ENCODE assay signal across 17 cellular contexts in the genomic region with DNA sequence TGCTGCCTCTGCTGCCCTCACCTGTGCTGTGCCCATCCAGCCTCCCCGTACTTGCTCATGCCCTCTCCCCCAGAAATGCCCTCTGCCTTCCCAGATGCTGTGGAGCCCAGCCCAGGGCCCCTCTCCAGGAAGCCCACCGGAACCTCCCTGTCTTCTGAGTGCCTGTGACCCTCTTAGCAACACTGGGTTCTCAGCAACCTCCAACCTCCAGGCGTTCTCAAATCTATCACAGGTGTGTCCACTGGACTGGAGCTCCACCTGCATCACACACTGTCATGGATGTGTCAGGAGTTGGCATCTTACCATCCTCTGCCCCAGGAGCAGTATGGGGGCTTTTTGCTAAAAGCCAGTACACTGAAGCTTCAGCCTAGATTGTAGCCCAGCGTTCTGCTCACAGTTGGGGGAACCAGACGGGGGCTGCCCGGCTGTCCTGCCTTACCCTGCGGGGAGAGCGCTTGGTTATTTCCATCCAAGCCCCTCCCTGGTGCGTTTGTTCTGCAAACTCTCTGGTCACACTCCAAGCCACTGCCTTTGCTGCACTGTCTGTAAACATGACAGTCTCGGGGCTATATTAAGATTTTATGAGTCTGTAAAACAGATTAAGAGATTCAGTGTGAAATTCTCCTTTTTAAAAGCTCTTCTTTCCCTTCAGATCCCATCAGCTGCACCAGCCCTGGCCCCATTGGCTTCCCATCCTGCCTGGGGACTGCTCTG.
DNase-seq lines count a peak whose midpoint lies in the region; ATAC-seq, FAIRE-seq and TF ChIP-seq lines count a peak whose summit lies in the region.
"Had no signal": no experiment of that assay in that cellular context is flagged by ENCODE, and none has a peak within 500 bp of the region (broad histone marks: within the 10 kb centered on the region; RNA-seq: fewer than 3 reads in every experiment).

No MANE protein-coding gene starts in this region.

- H3K27ac Mint-ChIP-seq in natural killer cell treated with Interleukin-12 subunit alpha and Interleukin-12 subunit beta and Interleukin-15 and Interleukin-18, amount 100 ng/mL, for 72 hours = no peak overlapping the region
- H3K27ac Mint-ChIP-seq in natural killer cell = no peak overlapping the region
- H3K27ac Mint-ChIP-seq in activated CD4-positive, alpha-beta memory T cell treated with anti-CD3 and anti-CD28 coated beads, Interleukin-2, amount 10 ng/mL, durations not matched to agents 7 days and 5 days = no peak overlapping the region
- H3K27ac Mint-ChIP-seq: CD8-positive, alpha-beta memory T cell; IgD-negative memory B cell had no signal

- TF ChIP-seq EP300 in sigmoid colon (IDR thresholded peaks at IDR 0.05) = peak; percentile 63 to 86 (median 72)

- WGBS in sigmoid colon, 2 donors = 20 to 46% methylated on average over 10 of the region's 10 CpGs

- H3K27me3 ChIP-seq in sigmoid colon = no peaks in the 10 kb centered on the region
- H3K27me3 ChIP-seq: BLaER1 had no signal

- peaks cover 8 to 24% of the 10 kb centered on the region in 2 donors for H3K27me3 Mint-ChIP-seq in natural killer cell treated with Interleukin-12 subunit alpha and Interleukin-12 subunit beta and Interleukin-15 and Interleukin-18, amount 100 ng/mL, for 72 hours
- peaks cover 30 to 39% of the 10 kb centered on the region in 2 donors for H3K27me3 Mint-ChIP-seq in natural killer cell (ENCODE audit: low read depth in 2 of 2)
- H3K27me3 Mint-ChIP-seq in activated CD4-positive, alpha-beta memory T cell treated with anti-CD3 and anti-CD28 coated beads, Interleukin-2, amount 10 ng/mL, durations not matched to agents 7 days and 5 days = peaks cover 5% of the 10 kb centered on the region

- CTCF ChIA-PET in activated CD4-positive, alpha-beta memory T cell treated with anti-CD3 and anti-CD28 coated beads, Interleukin-2, amount 10 ng/mL, durations not matched to agents 7 days and 5 days (lab: Charles Lee) = interaction anchor here (2.2 kb wide), 1 partner anchor 390 kb away, joined by 4 read pairs; no protein-coding TSS in a partner anchor

- FAIRE-seq in GM12892 (lab: Jason Lieb, UNC) = no peak
- FAIRE-seq: GM18507 had no signal

- H3K4me3 ChIP-seq in mucosa of descending colon = no peak overlapping the region
- no peak overlapping the region for H3K4me3 ChIP-seq in sigmoid colon
- H3K4me3 ChIP-seq: BLaER1 had no signal

- no peak overlapping the region for H3K4me3 Mint-ChIP-seq in natural killer cell treated with Interleukin-12 subunit alpha and Interleukin-12 subunit beta and Interleukin-15 and Interleukin-18, amount 100 ng/mL, for 72 hours
- no peak overlapping the region for H3K4me3 Mint-ChIP-seq in natural killer cell
- no peak overlapping the region for H3K4me3 Mint-ChIP-seq in activated CD4-positive, alpha-beta memory T cell treated with anti-CD3 and anti-CD28 coated beads, Interleukin-2, amount 10 ng/mL, durations not matched to agents 7 days and 5 days
- H3K4me3 Mint-ChIP-seq: CD8-positive, alpha-beta memory T cell; H9; IgD-negative memory B cell had no signal

- H3K4me1 ChIP-seq in mucosa of descending colon (ENCODE audit: low read depth) (no peaks in the 10 kb centered on the region), sigmoid colon (peaks cover 0 to 72% (median 66%) of the 10 kb centered on the region in 4 donors)
- H3K4me1 ChIP-seq: Caco-2 had no signal

- POLR2A ChIA-PET in activated CD4-positive, alpha-beta memory T cell treated with anti-CD3 and anti-CD28 coated beads, Interleukin-2, amount 10 ng/mL, durations not matched to agents 7 days and 5 days (lab: Charles Lee) = no interaction called here

- TF ChIP-seq POLR2A in sigmoid colon (IDR thresholded peaks at IDR 0.05) = no peak
- no peak for TF ChIP-seq POLR2A in GM12892 (IDR thresholded peaks at IDR 0.05; ENCODE audit: low read depth, low read length)

- intact Hi-C loops in natural killer cell (cut with micrococcal nuclease) (loop anchor here (10.0 kb wide), 1 partner anchor 828 kb away; the partner anchor contains the start of gene HMX3), mucosa of descending colon (cut with DNase I, micrococcal nuclease) (no loop called here), sigmoid colon (cut with DNase I) (loop anchor here (5.0 to 10.0 kb wide), 3 partner anchors 51 to 828 kb away; partner anchors contain the start of genes CPXM2 and HMX3)

- H3K36me3 Mint-ChIP-seq in natural killer cell treated with Interleukin-12 subunit alpha and Interleukin-12 subunit beta and Interleukin-15 and Interleukin-18, amount 100 ng/mL, for 72 hours = no peaks in the 10 kb centered on the region
- no peaks in the 10 kb centered on the region for H3K36me3 Mint-ChIP-seq in natural killer cell
- H3K36me3 Mint-ChIP-seq in activated CD4-positive, alpha-beta memory T cell treated with anti-CD3 and anti-CD28 coated beads, Interleukin-2, amount 10 ng/mL, durations not matched to agents 7 days and 5 days (ENCODE audit: low read depth) = no peaks in the 10 kb centered on the region
- H3K36me3 Mint-ChIP-seq: CD8-positive, alpha-beta memory T cell; IgD-negative memory B cell had no signal

- H3K9me3 Mint-ChIP-seq in natural killer cell treated with Interleukin-12 subunit alpha and Interleukin-12 subunit beta and Interleukin-15 and Interleukin-18, amount 100 ng/mL, for 72 hours = no peaks in the 10 kb centered on the region
- H3K9me3 Mint-ChIP-seq in natural killer cell = no peaks in the 10 kb centered on the region
- H3K9me3 Mint-ChIP-seq in activated CD4-positive, alpha-beta memory T cell treated with anti-CD3 and anti-CD28 coated beads, Interleukin-2, amount 10 ng/mL, durations not matched to agents 7 days and 5 days = no peaks in the 10 kb centered on the region

- no peaks in the 10 kb centered on the region for H3K9me3 ChIP-seq in mucosa of descending colon
- no peaks in the 10 kb centered on the region for H3K9me3 ChIP-seq in sigmoid colon
- H3K9me3 ChIP-seq: BLaER1, Caco-2 had no signal

- peak; percentile 31 for DNase-seq in natural killer cell treated with Interleukin-12 subunit alpha and Interleukin-12 subunit beta and Interleukin-15 and Interleukin-18, amount 100 ng/mL, for 72 hours (ENCODE audit: low spot score)
- DNase-seq in natural killer cell (no peak), mucosa of descending colon (no peak), sigmoid colon (peak; percentile 90), germinal center (ENCODE audit: low spot score) (no peak), GM12892 (ENCODE audit: insufficient read length) (no peak)
- DNase-seq in activated CD4-positive, alpha-beta memory T cell treated with anti-CD3 and anti-CD28 coated beads, Interleukin-2, amount 10 ng/mL, durations not matched to agents 7 days and 5 days = no peak
- DNase-seq: AML-193; Caco-2; CD8-positive, alpha-beta memory T cell; GOT3; H9 had no signal

- H3K36me3 ChIP-seq in mucosa of descending colon (ENCODE audit: low read depth) = no peaks in the 10 kb centered on the region
- H3K36me3 ChIP-seq in sigmoid colon = no peaks in the 10 kb centered on the region
- H3K36me3 ChIP-seq: BLaER1 had no signal

- no peak for TF ChIP-seq CTCF in natural killer cell (IDR thresholded peaks at IDR 0.05)
- TF ChIP-seq CTCF in mucosa of descending colon (IDR thresholded peaks at IDR 0.05) = no peak
- no peak for TF ChIP-seq CTCF in sigmoid colon (IDR thresholded peaks at IDR 0.05)

- no peak for ATAC-seq in natural killer cell treated with Interleukin-12 subunit alpha and Interleukin-12 subunit beta and Interleukin-15 and Interleukin-18, amount 100 ng/mL, for 72 hours
- ATAC-seq in natural killer cell (no peak), mucosa of descending colon (peak; percentile 20), HG02970 (IDR thresholded peaks at IDR 0.05; ENCODE audit: low FRiP score, unreplicated experiment) (no peak)

- peaks cover 0 to 4% of the 10 kb centered on the region in 2 donors for H3K4me1 Mint-ChIP-seq in natural killer cell treated with Interleukin-12 subunit alpha and Interleukin-12 subunit beta and Interleukin-15 and Interleukin-18, amount 100 ng/mL, for 72 hours (ENCODE audit: low read depth in 2 of 2)
- no peaks in the 10 kb centered on the region for H3K4me1 Mint-ChIP-seq in natural killer cell
- H3K4me1 Mint-ChIP-seq in activated CD4-positive, alpha-beta memory T cell treated with anti-CD3 and anti-CD28 coated beads, Interleukin-2, amount 10 ng/mL, durations not matched to agents 7 days and 5 days = no peaks in the 10 kb centered on the region
- H3K4me1 Mint-ChIP-seq: CD8-positive, alpha-beta memory T cell had no signal

- peak overlapping the region; percentile 57 to 80 (median 66) for H3K27ac ChIP-seq in sigmoid colon
- H3K27ac ChIP-seq: 22Rv1, BLaER1 had no signal

Comparison
In these comparisons a context has a peak if more than half of its experiments do, and no peak if none do; other contexts are left out.
1. DNase-seq: peak in natural killer cell treated with Interleukin-12 subunit alpha and Interleukin-12 subunit beta and Interleukin-15 and Interleukin-18, amount 100 ng/mL, for 72 hours (single experiment) and sigmoid colon (single experiment); none in natural killer cell (single experiment), mucosa of descending colon (0 of 3), germinal center (single experiment), activated CD4-positive, alpha-beta memory T cell treated with anti-CD3 and anti-CD28 coated beads, Interleukin-2, amount 10 ng/mL, durations not matched to agents 7 days and 5 days (single experiment) and GM12892 (single experiment).
2. intact Hi-C loops: an anchor here in natural killer cell (10.0 kb wide) and sigmoid colon (5.0 to 10.0 kb wide); none called in mucosa of descending colon.